Comparison of ENCODE assay signal across 1 cellular context in the genomic region with DNA sequence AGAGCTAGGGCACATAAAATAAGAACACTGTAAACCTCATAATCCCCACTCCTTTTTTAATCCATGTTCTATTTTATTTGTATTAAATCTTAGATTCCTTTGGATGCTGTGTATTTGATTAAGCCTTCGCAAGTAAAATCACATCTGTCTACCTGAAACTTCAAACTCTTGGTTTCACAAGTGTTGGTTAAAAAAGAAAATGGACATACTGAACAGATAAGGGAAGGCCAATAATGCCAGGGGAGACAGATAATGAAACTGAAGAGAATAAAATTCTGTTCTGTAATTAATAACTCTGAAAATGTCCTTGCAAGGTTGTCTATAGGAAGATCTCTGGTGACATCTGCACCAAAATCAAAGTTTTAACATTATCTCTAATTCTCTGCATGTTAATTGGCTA.
TF ChIP-seq lines count a peak whose summit lies in the region.

No MANE protein-coding gene starts in this region.

TF ChIP-seq in GM12878, 131 proteins besides CTCF, POLR2A, EP300 and RAD21 (continued from another document):
- no peak for TF ChIP-seq NFYA (IDR thresholded peaks at IDR 0.05; ENCODE audit: borderline replicate concordance, low read depth, low read length)
- TF ChIP-seq GATAD2B (conservative IDR thresholded peaks at IDR 0.05; ENCODE audit: low read depth) = no peak
